Comparison of ENCODE assay signal across 26 cellular contexts in genomic region chr3:116433552-116433951, GRCh38. TPM values are rescaled to one million over a fixed set of nuclear protein-coding genes. Genes with fewer than 3 reads are reported as not detected.
"Had no signal": no experiment of that assay in that cellular context is flagged by ENCODE, and none has a peak within 500 bp of the region (broad histone marks: within the 10 kb centered on the region; RNA-seq: fewer than 3 reads in every experiment).

No MANE protein-coding gene starts in this region.

- H3K36me3 Mint-ChIP-seq: memory B cell; mesothelial cell of epicardium; naive thymus-derived CD4-positive, alpha-beta T cell; stimulated activated naive B cell treated with anti-CD40 and anti-IgM and Interleukin-4, amounts not matched to agents 10 μg/mL and 1 μg/mL and 100 μg/mL, for 72 hours had no signal

- H3K27me3 ChIP-seq: dorsolateral prefrontal cortex, gastrocnemius medialis, heart left ventricle, hepatocyte, ovary, spleen, suprapubic skin, transverse colon, upper lobe of right lung, uterus had no signal

- H3K4me1 ChIP-seq: gastrocnemius medialis, heart left ventricle, psoas muscle, spleen, suprapubic skin, transverse colon, upper lobe of right lung, uterus had no signal

- DNase-seq: dorsolateral prefrontal cortex; effector CD4-positive, alpha-beta T cell; gastrocnemius medialis; heart left ventricle; mucosa of descending colon; naive thymus-derived CD4-positive, alpha-beta T cell; occipital lobe; ovary; posterior cingulate gyrus; psoas muscle; right cardiac atrium; spleen; stimulated activated naive B cell treated with anti-CD40 and anti-IgM and Interleukin-4, amounts not matched to agents 10 μg/mL and 1 μg/mL and 100 μg/mL, for 72 hours; transverse colon; upper lobe of right lung; uterus had no signal

- H3K27me3 Mint-ChIP-seq: memory B cell; naive thymus-derived CD4-positive, alpha-beta T cell; stimulated activated naive B cell treated with anti-CD40 and anti-IgM and Interleukin-4, amounts not matched to agents 10 μg/mL and 1 μg/mL and 100 μg/mL, for 72 hours; stimulated activated naive CD8-positive, alpha-beta T cell treated with anti-CD3 and anti-CD28 coated beads, Interleukin-15, Interleukin-2, amounts not matched to agents 100 ng/mL and 50 ng/mL, for 24 hours had no signal

- H2AFZ ChIP-seq: hepatocyte had no signal

- H3K4me2 ChIP-seq: hepatocyte had no signal

- H3K4me1 Mint-ChIP-seq: memory B cell; naive thymus-derived CD4-positive, alpha-beta T cell; nephron; stimulated activated naive B cell treated with anti-CD40 and anti-IgM and Interleukin-4, amounts not matched to agents 10 μg/mL and 1 μg/mL and 100 μg/mL, for 72 hours had no signal

- H3K36me3 ChIP-seq: gastrocnemius medialis, heart left ventricle, ovary, spleen, suprapubic skin, transverse colon, upper lobe of right lung, uterus had no signal

- ATAC-seq: esophagus mucosa; gastrocnemius medialis; heart left ventricle; naive thymus-derived CD4-positive, alpha-beta T cell; psoas muscle; right cardiac atrium; stimulated activated naive B cell treated with anti-CD40 and anti-IgM and Interleukin-4, amounts not matched to agents 10 μg/mL and 1 μg/mL and 100 μg/mL, for 72 hours; upper lobe of right lung had no signal

- H3K9me3 ChIP-seq: gastrocnemius medialis, heart left ventricle, mucosa of descending colon, ovary, psoas muscle, spleen, suprapubic skin, transverse colon, upper lobe of right lung, uterus had no signal

- H3K27ac ChIP-seq: dorsolateral prefrontal cortex, epithelial cell of prostate, gastrocnemius medialis, heart left ventricle, hepatocyte, ovary, psoas muscle, skin epidermis, spleen, suprapubic skin, transverse colon, upper lobe of right lung, uterus had no signal

- H3K4me3 Mint-ChIP-seq: memory B cell; mesothelial cell of epicardium; naive thymus-derived CD4-positive, alpha-beta T cell; nephron; stimulated activated naive B cell treated with anti-CD40 and anti-IgM and Interleukin-4, amounts not matched to agents 10 μg/mL and 1 μg/mL and 100 μg/mL, for 72 hours; stimulated activated naive CD8-positive, alpha-beta T cell treated with anti-CD3 and anti-CD28 coated beads, Interleukin-15, Interleukin-2, amounts not matched to agents 100 ng/mL and 50 ng/mL, for 24 hours had no signal

- H3K9me3 Mint-ChIP-seq: mesothelial cell of epicardium, nephron had no signal

- H3K27ac Mint-ChIP-seq: memory B cell; mesothelial cell of epicardium; naive thymus-derived CD4-positive, alpha-beta T cell; nephron; stimulated activated naive B cell treated with anti-CD40 and anti-IgM and Interleukin-4, amounts not matched to agents 10 μg/mL and 1 μg/mL and 100 μg/mL, for 72 hours; stimulated activated naive CD8-positive, alpha-beta T cell treated with anti-CD3 and anti-CD28 coated beads, Interleukin-15, Interleukin-2, amounts not matched to agents 100 ng/mL and 50 ng/mL, for 24 hours had no signal

- H3K4me3 ChIP-seq: dorsolateral prefrontal cortex, gastrocnemius medialis, heart left ventricle, hepatocyte, lung, mucosa of descending colon, ovary, psoas muscle, skin epidermis, spleen, suprapubic skin, transverse colon, upper lobe of right lung, uterus had no signal

RNA-seq across cellular contexts. Expression of gene LSAMP, which starts 11.7 kb away (rescaled TPM):
- total RNA-seq: naive thymus-derived CD4-positive, alpha-beta T cell had no signal
